8 cellular contexts compared by ENCODE assay signal in genomic region chrX:18424482-18425198, GRCh38. TPM values are rescaled to one million over a fixed set of nuclear protein-coding genes. Genes with fewer than 3 reads are reported as not detected.
A peak's percentile ranks its signal among the peaks of the same experiment; 100 is the strongest.
DNase-seq lines count a peak whose midpoint lies in the region; FAIRE-seq and TF ChIP-seq lines count a peak whose summit lies in the region.

No MANE protein-coding gene starts in this region.

- no peak for FAIRE-seq in bronchial epithelial cell (lab: Jason Lieb, UNC)

- peaks cover 15% of the 10 kb centered on the region for H3K4me1 ChIP-seq in HUES6 (ENCODE audit: control insufficient read depth, insufficient read depth, low read length)

- no peaks in the 10 kb centered on the region for H3K9me3 ChIP-seq in HUES6 (ENCODE audit: control insufficient read depth, insufficient read depth, low read depth, low read length)

- TF ChIP-seq CTCF in bronchial epithelial cell (IDR thresholded peaks at IDR 0.05; ENCODE audit: insufficient read depth, low read length, severe bottlenecking), result no peak

- H3K27me3 ChIP-seq in HUES6 (ENCODE audit: control insufficient read depth, insufficient read depth, low read length), result no peaks in the 10 kb centered on the region
- no peaks in the 10 kb centered on the region for H3K27me3 ChIP-seq in bronchial epithelial cell (ENCODE audit: control insufficient read depth, insufficient read depth, low read length)

- 0 out of 2 replicates have a peak, but pooled peaks cover 2% of the 10 kb centered on the region for H3K36me3 ChIP-seq in HUES6 (ENCODE audit: control insufficient read depth, insufficient read depth, low read length)
- H3K36me3 ChIP-seq in bronchial epithelial cell (ENCODE audit: control insufficient read depth, insufficient read depth, low read length), result no peaks in the 10 kb centered on the region

- peak overlapping the region; percentile 86 for H3K4me3 ChIP-seq in HUES6 (ENCODE audit: low read depth, low read length)
- peak overlapping the region; percentile 58 for H3K4me3 ChIP-seq in bronchial epithelial cell (ENCODE audit: low read depth, low read length)

- H3K9ac ChIP-seq in HUES6 (ENCODE audit: low read length), result peak overlapping the region; percentile 54

- H3K27ac ChIP-seq in HUES6 (ENCODE audit: low read depth, low read length), result no peak overlapping the region

- DNase-seq in SHP77 (lab: John Stamatoyannopoulos, UW) (peak; percentile 15 to 45), SHP77 treated with DMSO at 0.1 percent for 48 hours (lab: John Stamatoyannopoulos, UW) (no peak), T follicular helper cell (ENCODE audit: low read depth) (peak; percentile 3), bronchial epithelial cell (ENCODE audit: low read depth) (peak; percentile 12), islet precursor cell (peak; percentile 61), OCI-M2 (lab: John Stamatoyannopoulos, UW; ENCODE audit: unreplicated experiment) (no peak)
- peak; percentile 30 for DNase-seq in stimulated activated CD4-positive, alpha-beta T cell treated with anti-CD3 and anti-CD28 coated beads, Interleukin-15, amount 100 ng/mL, for 24 hours

RNA-seq across cellular contexts. Expression of gene CDKL5, which starts 0.8 kb away (rescaled TPM):
- 2.6 and 4.5 TPM in 2 replicates for total RNA-seq in bronchial epithelial cell

Comparison
In these comparisons a context has a peak if more than half of its experiments do, and no peak if none do; other contexts are left out.
1. DNase-seq: peak in SHP77 (2 of 2), T follicular helper cell (single experiment), bronchial epithelial cell (single experiment), islet precursor cell (single experiment) and stimulated activated CD4-positive, alpha-beta T cell treated with anti-CD3 and anti-CD28 coated beads, Interleukin-15, amount 100 ng/mL, for 24 hours (single experiment); none in SHP77 treated with DMSO at 0.1 percent for 48 hours (single experiment) and OCI-M2 (single experiment).